ENCODE assay signal across 15 cellular contexts in genomic region chr13:83877901-83878300, GRCh38. TPM values are rescaled to one million over a fixed set of nuclear protein-coding genes. Genes with fewer than 3 reads are reported as not detected.
DNase-seq lines count a peak whose midpoint lies in the region; ATAC-seq, FAIRE-seq and TF ChIP-seq lines count a peak whose summit lies in the region.
"Had no signal": no experiment of that assay in that cellular context is flagged by ENCODE, and none has a peak within 500 bp of the region (broad histone marks: within the 10 kb centered on the region; RNA-seq: fewer than 3 reads in every experiment).

No MANE protein-coding gene starts in this region.

- TF ChIP-seq POLR2A in GM12892 (IDR thresholded peaks at IDR 0.05; ENCODE audit: low read depth, low read length) = no peak

- TF ChIP-seq CTCF in nephron (IDR thresholded peaks at IDR 0.05; ENCODE audit: unreplicated experiment in 3 of 3) = no peak

- no peak for ATAC-seq in left colon
- ATAC-seq: CD8-positive, alpha-beta T cell had no signal

- peaks cover 82% of the 10 kb centered on the region for H3K27me3 Mint-ChIP-seq in nephron (ENCODE audit: low read depth)

- FAIRE-seq in GM12892 (lab: Jason Lieb, UNC) = no peak

- DNase-seq in NCI-H82 (lab: John Stamatoyannopoulos, UW) (peak; percentile 97), ecto neural progenitor cell (ENCODE audit: low spot score) (peak; percentile 67), activated T-cell treated with anti-CD3 and anti-CD28 coated beads for 4 hours (no peak), GM12892 (ENCODE audit: insufficient read length) (no peak), T-helper 9 cell (no peak), left colon (no peak)
- DNase-seq: CD8-positive, alpha-beta T cell; HCEC 1CT; NCI-H1417 treated with DMSO at 0.1 percent for 48 hours; NCI-H2029; NCI-H510A had no signal

- H3K4me1 Mint-ChIP-seq in nephron = peaks cover 42% of the 10 kb centered on the region
- H3K4me1 Mint-ChIP-seq: IgD-negative memory B cell had no signal

- H3K4me3 Mint-ChIP-seq in nephron = peak overlapping the region in 2 of 3 experiments; percentile 20 to 27
- H3K4me3 Mint-ChIP-seq: CD8-positive, alpha-beta T cell; IgD-negative memory B cell had no signal

- no peak overlapping the region for H3K27ac Mint-ChIP-seq in nephron
- H3K27ac Mint-ChIP-seq: CD8-positive, alpha-beta T cell; IgD-negative memory B cell had no signal

- intact Hi-C loops in left colon (cut with DNase I, micrococcal nuclease) = no loop called here

- no peaks in the 10 kb centered on the region for H3K9me3 Mint-ChIP-seq in nephron
- H3K9me3 Mint-ChIP-seq: CD8-positive, alpha-beta T cell had no signal

- no peaks in the 10 kb centered on the region for H3K36me3 Mint-ChIP-seq in nephron (ENCODE audit: low read depth)
- H3K36me3 Mint-ChIP-seq: CD8-positive, alpha-beta T cell; IgD-negative memory B cell had no signal

RNA-seq across cellular contexts. Expression of gene SLITRK1, which starts 4.4 kb away (rescaled TPM):
- not detected for polyA plus RNA-seq in GM12892 (2012; ENCODE audit: missing spikeins)
- under 1 TPM in 1 of 2 donors, not detected in 1; 0.06 TPM for total RNA-seq in left colon
- total RNA-seq: CD8-positive, alpha-beta T cell; HT1080; SJSA1 had no signal
- polyA plus RNA-seq: IgD-negative memory B cell had no signal

Comparison
In these comparisons a context has a peak if more than half of its experiments do, and no peak if none do; other contexts are left out.
1. DNase-seq: peak in NCI-H82 (single experiment) and ecto neural progenitor cell (single experiment); none in activated T-cell treated with anti-CD3 and anti-CD28 coated beads for 4 hours (single experiment), GM12892 (single experiment), T-helper 9 cell (single experiment) and left colon (0 of 2).